In genomic region chr10:117112220-117112619, GRCh38 we compare ENCODE assay signal across 1 cellular context.
TF ChIP-seq lines count a peak whose summit lies in the region.

No MANE protein-coding gene starts in this region.

TF ChIP-seq in H1, 55 proteins besides CTCF, POLR2A, EP300 and RAD21 (continued from another document):
- TF ChIP-seq CHD7 (IDR thresholded peaks at IDR 0.05; ENCODE audit: insufficient replicate concordance, low read length) (no peak), CBX5 (IDR thresholded peaks at IDR 0.05; ENCODE audit: low read depth, low read length) (no peak), BRCA1 (IDR thresholded peaks at IDR 0.05; ENCODE audit: low read depth, low read length) (no peak), BACH1 (IDR thresholded peaks at IDR 0.05; ENCODE audit: low read length) (no peak), KDM1A (IDR thresholded peaks at IDR 0.05; ENCODE audit: borderline replicate concordance, low read length) (no peak), TEAD4 (IDR thresholded peaks at IDR 0.05; ENCODE audit: low read depth, low read length) (no peak), SP2 (IDR thresholded peaks at IDR 0.05; ENCODE audit: low read length) (no peak)
